Comparison of ENCODE assay signal across 1 cellular context in genomic region chr19:47158367-47158791, GRCh38.
TF ChIP-seq lines count a peak whose summit lies in the region.

No MANE protein-coding gene starts in this region.

TF ChIP-seq in K562, 482 proteins besides CTCF, POLR2A, EP300 and RAD21:
- TF ChIP-seq SIX5 (IDR thresholded peaks at IDR 0.05; ENCODE audit: borderline replicate concordance in 1 of 2, insufficient read depth in 1 of 2, low read depth in 1 of 2, low read length in 2 of 2): no peak
- TF ChIP-seq ZKSCAN1 (IDR thresholded peaks at IDR 0.05; ENCODE audit: low read depth, low read length): peak; percentile 65
